In the genomic region with DNA sequence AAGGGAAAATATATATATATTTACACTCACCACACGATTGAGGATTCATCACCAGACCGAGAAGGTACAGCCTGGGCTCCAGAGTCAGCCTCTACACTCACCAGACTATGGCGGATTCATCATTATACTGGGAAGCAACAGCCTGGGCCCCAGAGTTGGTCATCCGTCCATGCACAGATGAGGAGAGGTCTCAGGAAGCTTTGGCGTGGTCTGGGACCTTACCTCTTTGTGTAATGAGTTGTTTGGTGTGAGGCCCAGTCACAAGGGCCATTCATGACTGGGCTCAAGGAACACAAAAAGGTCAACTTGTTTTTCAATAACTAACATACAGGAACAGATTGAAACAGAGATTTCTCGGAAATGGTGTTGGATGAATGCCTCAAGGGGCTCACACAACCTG, we compare ENCODE assay signal across 18 cellular contexts.
A peak's percentile ranks its signal among the peaks of the same experiment; 100 is the strongest.
DNase-seq lines count a peak whose midpoint lies in the region; ATAC-seq, FAIRE-seq and TF ChIP-seq lines count a peak whose summit lies in the region.
"Had no signal": no experiment of that assay in that cellular context is flagged by ENCODE, and none has a peak within 500 bp of the region (broad histone marks: within the 10 kb centered on the region; RNA-seq: fewer than 3 reads in every experiment).

No MANE protein-coding gene starts in this region.

- no peaks in the 10 kb centered on the region for H3K36me3 ChIP-seq in kidney (ENCODE audit: control insufficient read depth in 1 of 2, insufficient read depth in 2 of 2, low read length in 2 of 2)
- H3K36me3 ChIP-seq in lung (ENCODE audit: control insufficient read depth in 2 of 2, insufficient read depth in 2 of 2, low read length in 2 of 2), result no peaks in the 10 kb centered on the region
- H3K36me3 ChIP-seq in upper lobe of right lung, result no peaks in the 10 kb centered on the region
- H3K36me3 ChIP-seq in HAP-1 (replicated peaks), result no peaks in the 10 kb centered on the region
- H3K36me3 ChIP-seq: BLaER1 treated with 17β-estradiol and CSF1 and Interleukin-3, amounts not matched to agents 10 nM and 100 nM had no signal

- H3K9ac ChIP-seq in kidney (ENCODE audit: low read length in 2 of 2), result no peak overlapping the region
- H3K9ac ChIP-seq: BLaER1 treated with 17β-estradiol and CSF1 and Interleukin-3, amounts not matched to agents 10 nM and 100 nM had no signal

- no peak overlapping the region for H3K27ac ChIP-seq in kidney (ENCODE audit: low read depth in 2 of 2, low read length in 2 of 2)
- H3K27ac ChIP-seq in lung (ENCODE audit: low read depth in 1 of 2, low read length in 1 of 2), result no peak overlapping the region
- peak overlapping the region; percentile 36 for H3K27ac ChIP-seq in upper lobe of right lung
- H3K27ac ChIP-seq: BLaER1 treated with 17β-estradiol and CSF1 and Interleukin-3, amounts not matched to agents 10 nM and 100 nM; HL-60 had no signal

- intact Hi-C loops in kidney (cut with DNase I) (no loop called here), upper lobe of right lung (cut with DNase I) (no loop called here), lower leg skin (cut with DNase I; ENCODE audit: low total_unique reads) (no loop called here)

- no peak for FAIRE-seq in kidney (lab: Jason Lieb, UNC)
- FAIRE-seq: G401.6, GM12891, GM19239, H1 had no signal

- in situ Hi-C loops in HAP-1 (cut with MboI; ENCODE audit: low sequenced_read_pairs), result no loop called here

- H3K9me3 ChIP-seq in kidney (ENCODE audit: control insufficient read depth in 1 of 2, low read length in 2 of 2) (no peaks in the 10 kb centered on the region), lung (ENCODE audit: control insufficient read depth in 2 of 2, insufficient read depth in 1 of 2, low read length in 1 of 2) (peaks cover 0 to 2% of the 10 kb centered on the region in 2 donors), upper lobe of right lung (no peaks in the 10 kb centered on the region), HAP-1 (no peaks in the 10 kb centered on the region)
- H3K9me3 ChIP-seq: BLaER1 treated with 17β-estradiol and CSF1 and Interleukin-3, amounts not matched to agents 10 nM and 100 nM had no signal

- TF ChIP-seq POLR2A in lower leg skin (IDR thresholded peaks at IDR 0.05), result no peak

- H3K4me1 ChIP-seq in kidney (ENCODE audit: control insufficient read depth in 1 of 2, insufficient read depth in 1 of 2, low read depth in 1 of 2, low read length in 2 of 2), result no peaks in the 10 kb centered on the region
- no peaks in the 10 kb centered on the region for H3K4me1 ChIP-seq in lung (ENCODE audit: control insufficient read depth in 2 of 2, insufficient read depth in 2 of 2, low read length in 2 of 2)
- H3K4me1 ChIP-seq in upper lobe of right lung, result no peaks in the 10 kb centered on the region
- no peaks in the 10 kb centered on the region for H3K4me1 ChIP-seq in HAP-1
- H3K4me1 ChIP-seq: BLaER1 treated with 17β-estradiol and CSF1 and Interleukin-3, amounts not matched to agents 10 nM and 100 nM had no signal

- WGBS in lung, 2 donors, result 76 to 80% methylated on average over 6 of the region's 6 CpGs
- WGBS in lower leg skin, 2 donors, result 73 to 75% methylated on average over 6 of the region's 6 CpGs

- H3K27me3 ChIP-seq in lung (ENCODE audit: control insufficient read depth, insufficient read depth) (no peaks in the 10 kb centered on the region), upper lobe of right lung (no peaks in the 10 kb centered on the region), HAP-1 (ENCODE audit: low read depth) (no peaks in the 10 kb centered on the region)

- ATAC-seq in lung (ENCODE audit: insufficient read depth, low FRiP score) (peak; percentile 64), upper lobe of right lung (peak; percentile 92), HG02759 (IDR thresholded peaks at IDR 0.05; ENCODE audit: unreplicated experiment) (no peak)
- ATAC-seq: CD8-positive, alpha-beta T cell had no signal

- TF ChIP-seq CTCF in kidney (IDR thresholded peaks at IDR 0.05; ENCODE audit: borderline replicate concordance, extremely low read depth, insufficient read depth) (no peak), lung (IDR thresholded peaks at IDR 0.05; ENCODE audit: control extremely low read depth, extremely low read depth) (no peak), upper lobe of right lung (IDR thresholded peaks at IDR 0.05) (no peak), lower leg skin (IDR thresholded peaks at IDR 0.05) (no peak)

- H3K4me3 ChIP-seq in kidney (ENCODE audit: low read length in 2 of 2) (peak overlapping the region; percentile 29 to 45), lung (no peak overlapping the region), upper lobe of right lung (no peak overlapping the region), HAP-1 (no peak overlapping the region), lower leg skin (ENCODE audit: low read depth, poor library complexity, severe bottlenecking) (no peak overlapping the region)
- H3K4me3 ChIP-seq: BLaER1 treated with 17β-estradiol and CSF1 and Interleukin-3, amounts not matched to agents 10 nM and 100 nM had no signal

- DNase-seq in NCI-H82 (lab: John Stamatoyannopoulos, UW) (peak; percentile 8), NCI-H82 treated with DMSO at 0.1 percent for 48 hours (lab: John Stamatoyannopoulos, UW; ENCODE audit: unreplicated experiment) (no peak), kidney (no peak), lung (ENCODE audit: low spot score) (peak; percentile 49), upper lobe of right lung (no peak), HAP-1 (ENCODE audit: low spot score in 2 of 2) (no peak), lower leg skin (ENCODE audit: low spot score in 2 of 2) (no peak)
- DNase-seq: 8988T; Calu3; CD8-positive, alpha-beta T cell; H9 had no signal

Comparison
In these comparisons a context has a peak if more than half of its experiments do, and no peak if none do; other contexts are left out.
1. DNase-seq: peak in NCI-H82 (single experiment) and lung (single experiment); none in NCI-H82 treated with DMSO at 0.1 percent for 48 hours (single experiment), kidney (single experiment), upper lobe of right lung (single experiment), HAP-1 (0 of 2) and lower leg skin (0 of 2).
2. H3K4me3 ChIP-seq: peak in kidney (2 of 2); none in lung (single experiment), upper lobe of right lung (single experiment), HAP-1 (single experiment) and lower leg skin (single experiment).